18 cellular contexts compared by ENCODE assay signal in genomic region chr21:15804247-15804985, GRCh38.
DNase-seq lines count a peak whose midpoint lies in the region; ATAC-seq, FAIRE-seq and TF ChIP-seq lines count a peak whose summit lies in the region.
"Had no signal": no experiment of that assay in that cellular context is flagged by ENCODE, and none has a peak within 500 bp of the region (broad histone marks: within the 10 kb centered on the region; RNA-seq: fewer than 3 reads in every experiment).

No MANE protein-coding gene starts in this region.

- no TSS peak for BruUV-seq in K562 (replicated peaks; lab: Mats Ljungman, UMichigan)
- no TSS peak for BruUV-seq in OCI-LY7 (replicated peaks; lab: Mats Ljungman, UMichigan)

- TF ChIP-seq CTCF in K562 (IDR thresholded peaks at IDR 0.05 in 2 of 3, conservative IDR thresholded peaks at IDR 0.05 in 1 of 3; ENCODE audit: insufficient read depth in 2 of 3, low read depth in 1 of 3, low read length in 3 of 3), result no peak
- no peak for TF ChIP-seq CTCF in OCI-LY7 (conservative IDR thresholded peaks at IDR 0.05; ENCODE audit: low read length)

- DNase-seq in AML-193 (lab: John Stamatoyannopoulos, UW) (peak; percentile 9 to 10), KBM-7 (peak; percentile 11), K562 (ENCODE audit: extremely low read depth in 1 of 4, low spot score in 3 of 4) (no peak), mesendoderm (peak; percentile 4), OCI-LY7 (ENCODE audit: low spot score) (no peak), SKM-1 treated with dmso at 0.1 percent for 144 hours (lab: John Stamatoyannopoulos, UW; ENCODE audit: unreplicated experiment) (no peak)
- DNase-seq in activated naive CD4-positive, alpha-beta T cell treated with anti-CD3 and anti-CD28 coated beads, Interleukin-2, amount 50 U/mL, for 16 hours, result no peak
- DNase-seq in activated T-cell treated with anti-CD3 and anti-CD28 coated beads, Interleukin-2, amount 50 U/mL, for 48 hours, result no peak
- DNase-seq: activated CD4-positive, CD25-positive, alpha-beta regulatory T cell; activated CD8-positive, alpha-beta memory T cell treated with anti-CD3 and anti-CD28 coated beads for 24 hours; amniotic stem cell; GM23248; left cardiac atrium; NCI-H1092 treated with DMSO at 0.1 percent for 48 hours; NCI-H82; RPMI8226; stimulated activated CD4-positive, alpha-beta T cell treated with anti-CD3 and anti-CD28 coated beads, Interleukin-4, amount 100 ng/mL, for 1 hour had no signal

- no peak overlapping the region for H4K5ac ChIP-seq in mesendoderm (ENCODE audit: low read length)

- in situ Hi-C loops in KBM-7 (cut with MboI; ENCODE audit: low pct_unique_long_range_greater_than_20kb, low sequenced_read_pairs), result no loop called here
- in situ Hi-C loops in K562 (cut with MboI), result no loop called here

- H2AFZ ChIP-seq in K562 (ENCODE audit: low read depth, low read length), result no peak overlapping the region
- H2AFZ ChIP-seq in OCI-LY7 (ENCODE audit: low read length), result no peak overlapping the region
- H2AFZ ChIP-seq: GM23248 had no signal

- H3K9ac ChIP-seq in K562 (ENCODE audit: insufficient read depth in 1 of 2, low read depth in 2 of 2, low read length in 2 of 2) (no peak overlapping the region), mesendoderm (ENCODE audit: low read length) (no peak overlapping the region)
- H3K9ac ChIP-seq: GM23248 had no signal

- CTCF ChIA-PET in K562 (lab: Yijun Ruan, JAX; ENCODE audit: low intra/inter-chr PET ratio) (no interaction called here), OCI-LY7 (lab: Charles Lee; ENCODE audit: unreplicated experiment) (no interaction called here)

- H2BK120ac ChIP-seq in mesendoderm (ENCODE audit: low read depth, low read length), result no peak overlapping the region

- H3K4me2 ChIP-seq in K562 (ENCODE audit: insufficient read depth, low read length), result no peak overlapping the region
- H3K4me2 ChIP-seq in mesendoderm (ENCODE audit: low read length), result no peak overlapping the region
- no peak overlapping the region for H3K4me2 ChIP-seq in OCI-LY7 (ENCODE audit: low read length)

- no peak overlapping the region for H4K8ac ChIP-seq in mesendoderm (ENCODE audit: low read depth, low read length)

- no peaks in the 10 kb centered on the region for H3K9me2 ChIP-seq in OCI-LY7 (ENCODE audit: insufficient read depth, low read length)

- H3K79me2 ChIP-seq in K562 (ENCODE audit: control insufficient read depth, insufficient read depth, low read length) (peaks cover 10% of the 10 kb centered on the region; the same call in 2 of the 3 replicates), mesendoderm (ENCODE audit: control insufficient read depth, insufficient read depth, low read length) (peaks cover 1% of the 10 kb centered on the region), OCI-LY7 (ENCODE audit: insufficient read depth, low read depth, low read length) (no peaks in the 10 kb centered on the region)

- no peak for FAIRE-seq in K562 (lab: Jason Lieb, UNC)
- FAIRE-seq: GM12892 had no signal

- no peak overlapping the region for H3K4ac ChIP-seq in mesendoderm (ENCODE audit: low read depth, low read length)

- peaks cover 7% of the 10 kb centered on the region for H3K79me1 ChIP-seq in mesendoderm (ENCODE audit: low read length)

- no peak for TF ChIP-seq POLR2A in K562 (conservative IDR thresholded peaks at IDR 0.05)

- TF ChIP-seq RAD21 in K562 (CRISPR knock-in tag; conservative IDR thresholded peaks at IDR 0.05 in 1 of 2, IDR thresholded peaks at IDR 0.05 in 1 of 2), result no peak

- no peak overlapping the region for H3K18ac ChIP-seq in mesendoderm (ENCODE audit: low read length)

- no peak overlapping the region for H3K4me3 ChIP-seq in K562
- H3K4me3 ChIP-seq in mesendoderm (ENCODE audit: low read length), result no peak overlapping the region
- no peak overlapping the region for H3K4me3 ChIP-seq in OCI-LY7 (ENCODE audit: low read depth, low read length, poor library complexity, severe bottlenecking)
- H3K4me3 ChIP-seq: GM23248 had no signal

- H3K27ac ChIP-seq in K562 (ENCODE audit: extremely low read depth, low read depth, low read length), result no peak overlapping the region
- no peak overlapping the region for H3K27ac ChIP-seq in mesendoderm (ENCODE audit: low read depth, low read length)
- H3K27ac ChIP-seq in OCI-LY7 (ENCODE audit: low read depth, low read length, poor library complexity, severe bottlenecking), result no peak overlapping the region
- H3K27ac ChIP-seq: GM23248 had no signal

- no peak overlapping the region for H2BK5ac ChIP-seq in mesendoderm (ENCODE audit: low read length)

- H3K23ac ChIP-seq in mesendoderm (ENCODE audit: low read length), result no peak overlapping the region

- intact Hi-C loops in K562 (cut with micrococcal nuclease) (no loop called here), OCI-LY7 (cut with micrococcal nuclease; ENCODE audit: unreplicated experiment) (no loop called here)

- H2AK5ac ChIP-seq in mesendoderm (ENCODE audit: low read length), result no peak overlapping the region

- no peak for ATAC-seq in K562

- POLR2A ChIA-PET in K562 (lab: Yijun Ruan, JAX) (no interaction called here), OCI-LY7 (lab: Charles Lee) (no interaction called here)

- H3K27me3 ChIP-seq in K562 (ENCODE audit: control insufficient read depth in 2 of 2, insufficient read depth in 2 of 2, low read length in 2 of 2) (no peaks in the 10 kb centered on the region), mesendoderm (ENCODE audit: insufficient read depth, low read length, poor library complexity) (no peaks in the 10 kb centered on the region)

- no peak overlapping the region for H2BK15ac ChIP-seq in mesendoderm (replicated peaks; ENCODE audit: low read depth)

- H3K36me3 ChIP-seq in K562 (ENCODE audit: control insufficient read depth, insufficient read depth, low read length), result peaks cover 38% of the 10 kb centered on the region
- H3K36me3 ChIP-seq in mesendoderm (ENCODE audit: control insufficient read depth, insufficient read depth, low read length), result no peaks in the 10 kb centered on the region
- H3K36me3 ChIP-seq in OCI-LY7 (ENCODE audit: insufficient read depth, low read length), result no peaks in the 10 kb centered on the region

- 94% methylated on average over 4 of the region's 4 CpGs for WGBS in K562 (ENCODE audit: insufficient coverage, low coverage, missing lambda C conversion rate)
- WGBS in mesendoderm (ENCODE audit: extremely low coverage, insufficient coverage, low lambda C conversion rate), result 100% methylated on average over 1 of the region's 4 CpGs

- H4K20me1 ChIP-seq in K562 (replicated peaks; ENCODE audit: control insufficient read depth, insufficient read depth, low read length), result no peaks in the 10 kb centered on the region
- no peaks in the 10 kb centered on the region for H4K20me1 ChIP-seq in OCI-LY7 (ENCODE audit: insufficient read depth, low read length)

- H3K9me1 ChIP-seq in K562 (ENCODE audit: control insufficient read depth, insufficient read depth, low read length), result no peaks in the 10 kb centered on the region

- no peaks in the 10 kb centered on the region for H3K9me3 ChIP-seq in K562 (replicated peaks; ENCODE audit: control insufficient read depth, insufficient read depth, low read depth, low read length)
- no peaks in the 10 kb centered on the region for H3K9me3 ChIP-seq in OCI-LY7 (ENCODE audit: low read length)

- H3K4me1 ChIP-seq in K562 (replicated peaks in 1 of 2; ENCODE audit: control insufficient read depth in 2 of 2, insufficient read depth in 2 of 2, low read length in 2 of 2) (no peaks in the 10 kb centered on the region), mesendoderm (ENCODE audit: control insufficient read depth, low read depth, low read length) (peaks cover 3% of the 10 kb centered on the region), OCI-LY7 (ENCODE audit: insufficient read depth, low read length, poor library complexity, severe bottlenecking) (no peaks in the 10 kb centered on the region)

- no peak overlapping the region for H3K56ac ChIP-seq in mesendoderm (ENCODE audit: low read length)

- no peak for TF ChIP-seq EP300 in K562 (IDR thresholded peaks at IDR 0.05; ENCODE audit: low read length)

TF ChIP-seq in K562, 482 proteins besides CTCF, POLR2A, EP300 and RAD21:
- TF ChIP-seq DACH1 (IDR thresholded peaks at IDR 0.05; ENCODE audit: partially characterized antibody) (peak; percentile 57), ZC3H8 (IDR thresholded peaks at IDR 0.05) (no peak)

Comparison
In these comparisons a context has a peak if more than half of its experiments do, and no peak if none do; other contexts are left out.
1. DNase-seq: peak in AML-193 (2 of 2), KBM-7 (single experiment) and mesendoderm (single experiment); none in K562 (0 of 4), activated naive CD4-positive, alpha-beta T cell treated with anti-CD3 and anti-CD28 coated beads, Interleukin-2, amount 50 U/mL, for 16 hours (single experiment), OCI-LY7 (single experiment), activated T-cell treated with anti-CD3 and anti-CD28 coated beads, Interleukin-2, amount 50 U/mL, for 48 hours (0 of 2) and SKM-1 treated with dmso at 0.1 percent for 144 hours (single experiment).